Comparison of ENCODE assay signal across 8 cellular contexts in genomic region chr1:11980676-11980972, GRCh38. TPM values are rescaled to one million over a fixed set of nuclear protein-coding genes. Genes with fewer than 3 reads are reported as not detected.
DNase-seq lines count a peak whose midpoint lies in the region; ATAC-seq and TF ChIP-seq lines count a peak whose summit lies in the region.

No MANE protein-coding gene starts in this region.

- H3K9me3 Mint-ChIP-seq in activated CD8-positive, alpha-beta T cell treated with anti-CD3 and anti-CD28 coated beads for 36 hours: no peaks in the 10 kb centered on the region
- no peaks in the 10 kb centered on the region for H3K9me3 Mint-ChIP-seq in stimulated activated naive B cell treated with anti-CD40 and anti-IgM and Interleukin-4, amounts not matched to agents 10 μg/mL and 1 μg/mL and 100 μg/mL, for 72 hours

- H3K36me3 Mint-ChIP-seq in activated CD8-positive, alpha-beta T cell treated with anti-CD3 and anti-CD28 coated beads for 36 hours (ENCODE audit: low read depth): peaks cover 21% of the 10 kb centered on the region
- peaks cover 15 to 30% of the 10 kb centered on the region in 2 donors for H3K36me3 Mint-ChIP-seq in stimulated activated naive B cell treated with anti-CD40 and anti-IgM and Interleukin-4, amounts not matched to agents 10 μg/mL and 1 μg/mL and 100 μg/mL, for 72 hours

- intact Hi-C loops in activated CD8-positive, alpha-beta T cell treated with anti-CD3 and anti-CD28 coated beads for 36 hours (cut with micrococcal nuclease): no loop called here

- CTCF ChIA-PET in activated CD8-positive, alpha-beta T cell treated with anti-CD3 and anti-CD28 coated beads for 36 hours (lab: Charles Lee): interaction anchor here (0.9 to 1.5 kb wide), 4 partner anchors 15 to 163 kb away, joined by 3 to 4 read pairs (median 3); no protein-coding TSS in a partner anchor

- ATAC-seq in activated CD8-positive, alpha-beta T cell treated with anti-CD3 and anti-CD28 coated beads for 36 hours: no peak
- ATAC-seq in stimulated activated naive B cell treated with anti-CD40 and anti-IgM and Interleukin-4, amounts not matched to agents 10 μg/mL and 1 μg/mL and 100 μg/mL, for 72 hours (replicated peaks): no peak
- ATAC-seq in GM21717 (IDR thresholded peaks at IDR 0.05; ENCODE audit: unreplicated experiment) (no peak), GM19324 (IDR thresholded peaks at IDR 0.05; ENCODE audit: low FRiP score, unreplicated experiment) (no peak)

- peak overlapping the region; percentile 90 for H3K4me3 ChIP-seq in iPS-11a (ENCODE audit: low read depth, low read length)

- POLR2A ChIA-PET in activated CD8-positive, alpha-beta T cell treated with anti-CD3 and anti-CD28 coated beads for 36 hours (lab: Charles Lee): interaction anchor here (0.8 to 8.8 kb wide), 16 partner anchors 10 to 198 kb away, joined by 3 to 195 read pairs (median 4); partner anchors contain the start of genes MIIP and TNFRSF8

- H3K4me3 Mint-ChIP-seq in activated CD8-positive, alpha-beta T cell treated with anti-CD3 and anti-CD28 coated beads for 36 hours: peak overlapping the region; percentile 92
- H3K4me3 Mint-ChIP-seq in stimulated activated naive B cell treated with anti-CD40 and anti-IgM and Interleukin-4, amounts not matched to agents 10 μg/mL and 1 μg/mL and 100 μg/mL, for 72 hours: peak overlapping the region; percentile 96 to 99

- peak; percentile 53 for DNase-seq in DMS79 treated with DMSO at 0.1 percent for 48 hours (lab: John Stamatoyannopoulos, UW)
- no peak for DNase-seq in DMS79 (lab: John Stamatoyannopoulos, UW)
- DNase-seq in activated CD8-positive, alpha-beta T cell treated with anti-CD3 and anti-CD28 coated beads for 36 hours: no peak
- DNase-seq in stimulated activated naive B cell treated with anti-CD40 and anti-IgM and Interleukin-4, amounts not matched to agents 10 μg/mL and 1 μg/mL and 100 μg/mL, for 72 hours: no peak
- DNase-seq in GOT3 (lab: John Stamatoyannopoulos, UW): no peak

- no peak for TF ChIP-seq CTCF in activated CD8-positive, alpha-beta T cell treated with anti-CD3 and anti-CD28 coated beads for 36 hours (IDR thresholded peaks at IDR 0.05)

- H3K4me1 Mint-ChIP-seq in activated CD8-positive, alpha-beta T cell treated with anti-CD3 and anti-CD28 coated beads for 36 hours (ENCODE audit: low read depth): peaks cover 25% of the 10 kb centered on the region
- peaks cover 34 to 53% of the 10 kb centered on the region in 2 donors for H3K4me1 Mint-ChIP-seq in stimulated activated naive B cell treated with anti-CD40 and anti-IgM and Interleukin-4, amounts not matched to agents 10 μg/mL and 1 μg/mL and 100 μg/mL, for 72 hours

- peak overlapping the region; percentile 89 for H3K27ac Mint-ChIP-seq in activated CD8-positive, alpha-beta T cell treated with anti-CD3 and anti-CD28 coated beads for 36 hours
- peak overlapping the region; percentile 96 for H3K27ac Mint-ChIP-seq in stimulated activated naive B cell treated with anti-CD40 and anti-IgM and Interleukin-4, amounts not matched to agents 10 μg/mL and 1 μg/mL and 100 μg/mL, for 72 hours

- H3K27me3 Mint-ChIP-seq in activated CD8-positive, alpha-beta T cell treated with anti-CD3 and anti-CD28 coated beads for 36 hours: no peaks in the 10 kb centered on the region
- no peaks in the 10 kb centered on the region for H3K27me3 Mint-ChIP-seq in stimulated activated naive B cell treated with anti-CD40 and anti-IgM and Interleukin-4, amounts not matched to agents 10 μg/mL and 1 μg/mL and 100 μg/mL, for 72 hours

RNA-seq across cellular contexts. Expression of gene MFN2, which starts 0.4 kb away (rescaled TPM):
- 10 to 100 TPM; 51.0 to 51.1 TPM for total RNA-seq in activated CD8-positive, alpha-beta T cell treated with anti-CD3 and anti-CD28 coated beads for 36 hours

RNA-seq across cellular contexts. Expression of gene MIIP, which starts 38.7 kb away (rescaled TPM):
- total RNA-seq in activated CD8-positive, alpha-beta T cell treated with anti-CD3 and anti-CD28 coated beads for 36 hours: 10 to 100 TPM; 24.0 to 24.7 TPM

RNA-seq across cellular contexts. Expression of gene PLOD1, which starts 46.1 kb away (rescaled TPM):
- total RNA-seq in activated CD8-positive, alpha-beta T cell treated with anti-CD3 and anti-CD28 coated beads for 36 hours: 10 to 100 TPM; 21.5 to 22.0 TPM

RNA-seq across cellular contexts. Expression of gene KIAA2013, which starts 54.4 kb away (rescaled TPM):
- 10 to 100 TPM; 23.5 to 25.5 TPM for total RNA-seq in activated CD8-positive, alpha-beta T cell treated with anti-CD3 and anti-CD28 coated beads for 36 hours
